In the genomic region with DNA sequence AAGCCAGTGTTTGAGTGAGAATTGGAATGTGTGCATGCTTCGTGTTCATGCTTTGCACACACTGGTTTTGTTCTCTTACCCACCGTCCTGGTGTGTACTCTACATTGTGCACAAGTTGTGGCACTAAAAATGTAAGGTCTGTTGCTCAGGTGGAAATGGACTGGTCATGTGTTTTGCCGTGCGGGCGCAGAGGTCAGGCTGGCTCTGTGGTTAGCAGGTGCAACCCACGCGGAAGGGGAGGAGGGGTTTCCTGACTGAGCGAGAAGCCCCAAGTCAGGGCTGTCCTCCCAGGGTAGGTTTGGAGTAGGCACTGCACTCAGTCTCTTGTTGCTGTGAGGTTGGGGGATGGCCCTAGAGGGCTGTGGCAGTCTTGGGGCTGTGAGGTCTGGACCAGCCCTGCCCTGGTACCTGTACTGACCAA, we compare ENCODE assay signal across 10 cellular contexts.
DNase-seq lines count a peak whose midpoint lies in the region; ATAC-seq and TF ChIP-seq lines count a peak whose summit lies in the region.
"Had no signal": no experiment of that assay in that cellular context is flagged by ENCODE, and none has a peak within 500 bp of the region (broad histone marks: within the 10 kb centered on the region; RNA-seq: fewer than 3 reads in every experiment).

No MANE protein-coding gene starts in this region.

- H4K20me1 ChIP-seq in MM.1S (ENCODE audit: insufficient read depth, low read length), result peaks cover 8% of the 10 kb centered on the region; the same call in 1 of the 2 replicates

- ATAC-seq in HG03175 (IDR thresholded peaks at IDR 0.05; ENCODE audit: unreplicated experiment), result peak; percentile 74
- ATAC-seq: left lung had no signal

- H3K9me3 ChIP-seq in MM.1S (replicated peaks; ENCODE audit: insufficient read depth, low read length), result no peaks in the 10 kb centered on the region
- H3K9me3 ChIP-seq: thyroid gland had no signal

- no peaks in the 10 kb centered on the region for H3K9me2 ChIP-seq in MM.1S (replicated peaks; ENCODE audit: insufficient read depth, low read length)

- no peaks in the 10 kb centered on the region for H3K27me3 ChIP-seq in MM.1S (replicated peaks; ENCODE audit: insufficient read depth, low read length)
- H3K27me3 ChIP-seq: left lung, thyroid gland had no signal

- H3K4me3 ChIP-seq in MM.1S (ENCODE audit: low read length), result no peak overlapping the region
- H3K4me3 ChIP-seq: left lung, thyroid gland had no signal

- no peak overlapping the region for H3K9ac ChIP-seq in MM.1S (ENCODE audit: low read length)

- TF ChIP-seq POLR2A in GM19099 (IDR thresholded peaks at IDR 0.05; ENCODE audit: extremely low read depth, insufficient read length, low read depth), result peak; percentile 26

- TF ChIP-seq CTCF in MM.1S (IDR thresholded peaks at IDR 0.05; ENCODE audit: low read length), result no peak

- no peak overlapping the region for H3K27ac ChIP-seq in MM.1S (ENCODE audit: low read length)
- H3K27ac ChIP-seq: left lung, thyroid gland had no signal

- no peaks in the 10 kb centered on the region for H3K36me3 ChIP-seq in MM.1S (replicated peaks; ENCODE audit: insufficient read depth, low read length)
- H3K36me3 ChIP-seq: left lung, thyroid gland had no signal

- no peak overlapping the region for H2AFZ ChIP-seq in MM.1S (ENCODE audit: low read length)

- H3F3A ChIP-seq in MM.1S (ENCODE audit: insufficient read depth, low read length), result no peaks in the 10 kb centered on the region

- DNase-seq in activated naive CD4-positive, alpha-beta T cell treated with Interleukin-2 at 50 U/mL for 16 hours, result peak; percentile 52
- DNase-seq in stimulated activated CD4-positive, alpha-beta T cell treated with anti-CD3 and anti-CD28 coated beads, Interleukin-4, amount 100 ng/mL, for 4 hours, result peak; percentile 23 to 33
- DNase-seq in hypothalamus (lab: John Stamatoyannopoulos, UW) (no peak), MM.1S (no peak), NCI-H446 treated with DMSO at 0.1 percent for 48 hours (lab: John Stamatoyannopoulos, UW) (no peak), HuH-7.5 (ENCODE audit: low spot score) (no peak)

- H3K79me2 ChIP-seq in MM.1S (ENCODE audit: low read length), result peaks cover 84% of the 10 kb centered on the region

- H3K4me1 ChIP-seq in MM.1S (ENCODE audit: low read length), result no peaks in the 10 kb centered on the region

- H3K4me2 ChIP-seq in MM.1S (ENCODE audit: low read depth, low read length), result no peak overlapping the region

Comparison
In these comparisons a context has a peak if more than half of its experiments do, and no peak if none do; other contexts are left out.
1. DNase-seq: peak in activated naive CD4-positive, alpha-beta T cell treated with Interleukin-2 at 50 U/mL for 16 hours (single experiment) and stimulated activated CD4-positive, alpha-beta T cell treated with anti-CD3 and anti-CD28 coated beads, Interleukin-4, amount 100 ng/mL, for 4 hours (2 of 2); none in hypothalamus (0 of 51), MM.1S (single experiment), NCI-H446 treated with DMSO at 0.1 percent for 48 hours (single experiment) and HuH-7.5 (single experiment).